ENCODE assay signal across 8 cellular contexts in genomic region chr11:65553301-65554001, GRCh38. TPM values are rescaled to one million over a fixed set of nuclear protein-coding genes. Genes with fewer than 3 reads are reported as not detected.
DNase-seq lines count a peak whose midpoint lies in the region; ATAC-seq lines count a peak whose summit lies in the region.

No MANE protein-coding gene starts in this region.

- no peaks in the 10 kb centered on the region for H3K9me3 Mint-ChIP-seq in activated naive CD4-positive, alpha-beta T cell treated with anti-CD3 and anti-CD28 coated beads, Interleukin-2, amount 50 U/mL, for 72 hours

- H3K9ac ChIP-seq in HUES48 (ENCODE audit: low read depth, low read length): no peak overlapping the region

- peak overlapping the region; percentile 53 for H3K4me3 ChIP-seq in HUES48 (ENCODE audit: low read depth, low read length)

- H3K27ac Mint-ChIP-seq in activated naive CD4-positive, alpha-beta T cell treated with anti-CD3 and anti-CD28 coated beads, Interleukin-2, amount 50 U/mL, for 72 hours: no peak overlapping the region

- H3K4me1 ChIP-seq in HUES48 (ENCODE audit: control insufficient read depth, insufficient read depth, low read length): peaks cover 2% of the 10 kb centered on the region; the same call in 1 of the 2 replicates

- peaks cover 0 to 22% of the 10 kb centered on the region in 2 donors for H3K36me3 Mint-ChIP-seq in activated naive CD4-positive, alpha-beta T cell treated with anti-CD3 and anti-CD28 coated beads, Interleukin-2, amount 50 U/mL, for 72 hours

- peaks cover 35% of the 10 kb centered on the region for H3K27me3 ChIP-seq in HUES48 (ENCODE audit: control insufficient read depth, insufficient read depth, low read length)

- H3K27ac ChIP-seq in HUES48 (ENCODE audit: low read depth, low read length): no peak overlapping the region

- peak; percentile 28 to 70 for ATAC-seq in activated naive CD4-positive, alpha-beta T cell treated with anti-CD3 and anti-CD28 coated beads, Interleukin-2, amount 50 U/mL, for 72 hours
- ATAC-seq in GM18858 (IDR thresholded peaks at IDR 0.05; ENCODE audit: unreplicated experiment) (no peak), HG02973 (IDR thresholded peaks at IDR 0.05; ENCODE audit: unreplicated experiment) (no peak)

- no peaks in the 10 kb centered on the region for H3K9me3 ChIP-seq in HUES48 (ENCODE audit: control insufficient read depth, insufficient read depth, low read length)

- H3K36me3 ChIP-seq in HUES48 (ENCODE audit: control insufficient read depth, insufficient read depth, low read length): no peaks in the 10 kb centered on the region

- DNase-seq in SHP77 treated with DMSO at 0.1 percent for 48 hours (lab: John Stamatoyannopoulos, UW): peak; percentile 66
- peak; percentile 61 to 77 for DNase-seq in activated naive CD4-positive, alpha-beta T cell treated with anti-CD3 and anti-CD28 coated beads, Interleukin-2, amount 50 U/mL, for 72 hours (ENCODE audit: low spot score in 2 of 2)
- DNase-seq in stimulated activated CD4-positive, alpha-beta T cell treated with anti-CD3 and anti-CD28 coated beads, Interleukin-1b, Interleukin-23, amount 100 ng/mL, for 4 hours (ENCODE audit: low read depth in 2 of 2): peak; percentile 44 to 58
- DNase-seq in NCI-H748 treated with DMSO at 0.1 percent for 48 hours (lab: John Stamatoyannopoulos, UW): no peak
- no peak for DNase-seq in NCI-H2227 (lab: John Stamatoyannopoulos, UW; ENCODE audit: unreplicated experiment)

RNA-seq across cellular contexts. Expression of gene LTBP3, which starts 4.7 kb away (rescaled TPM):
- total RNA-seq in activated naive CD4-positive, alpha-beta T cell treated with anti-CD3 and anti-CD28 coated beads, Interleukin-2, amount 50 U/mL, for 72 hours: 10 to 100 TPM; 66.6 to 90.4 TPM

RNA-seq across cellular contexts. Expression of gene ZNRD2, which starts 16.8 kb away (rescaled TPM):
- 10 to 100 TPM; 35.9 to 44.3 TPM for total RNA-seq in activated naive CD4-positive, alpha-beta T cell treated with anti-CD3 and anti-CD28 coated beads, Interleukin-2, amount 50 U/mL, for 72 hours

RNA-seq across cellular contexts. Expression of gene FAM89B, which starts 18.9 kb away (rescaled TPM):
- total RNA-seq in activated naive CD4-positive, alpha-beta T cell treated with anti-CD3 and anti-CD28 coated beads, Interleukin-2, amount 50 U/mL, for 72 hours: 10 to 100 TPM; 32.6 to 47.1 TPM

RNA-seq across cellular contexts. Expression of gene EHBP1L1, which starts 22.4 kb away (rescaled TPM):
- 100 to 1,000 TPM; 101 to 144 TPM for total RNA-seq in activated naive CD4-positive, alpha-beta T cell treated with anti-CD3 and anti-CD28 coated beads, Interleukin-2, amount 50 U/mL, for 72 hours

RNA-seq across cellular contexts. Expression of gene SCYL1, which starts 28.6 kb away (rescaled TPM):
- 10 to 100 TPM; 74.3 to 93.2 TPM for total RNA-seq in activated naive CD4-positive, alpha-beta T cell treated with anti-CD3 and anti-CD28 coated beads, Interleukin-2, amount 50 U/mL, for 72 hours

Comparison
In these comparisons a context has a peak if more than half of its experiments do, and no peak if none do; other contexts are left out.
1. DNase-seq: peak in SHP77 treated with DMSO at 0.1 percent for 48 hours (single experiment), activated naive CD4-positive, alpha-beta T cell treated with anti-CD3 and anti-CD28 coated beads, Interleukin-2, amount 50 U/mL, for 72 hours (2 of 2) and stimulated activated CD4-positive, alpha-beta T cell treated with anti-CD3 and anti-CD28 coated beads, Interleukin-1b, Interleukin-23, amount 100 ng/mL, for 4 hours (2 of 2); none in NCI-H748 treated with DMSO at 0.1 percent for 48 hours (single experiment) and NCI-H2227 (single experiment).
2. ATAC-seq: peak in activated naive CD4-positive, alpha-beta T cell treated with anti-CD3 and anti-CD28 coated beads, Interleukin-2, amount 50 U/mL, for 72 hours (2 of 2); none in GM18858 (single experiment) and HG02973 (single experiment).